1 cellular context compared by ENCODE assay signal in the genomic region with DNA sequence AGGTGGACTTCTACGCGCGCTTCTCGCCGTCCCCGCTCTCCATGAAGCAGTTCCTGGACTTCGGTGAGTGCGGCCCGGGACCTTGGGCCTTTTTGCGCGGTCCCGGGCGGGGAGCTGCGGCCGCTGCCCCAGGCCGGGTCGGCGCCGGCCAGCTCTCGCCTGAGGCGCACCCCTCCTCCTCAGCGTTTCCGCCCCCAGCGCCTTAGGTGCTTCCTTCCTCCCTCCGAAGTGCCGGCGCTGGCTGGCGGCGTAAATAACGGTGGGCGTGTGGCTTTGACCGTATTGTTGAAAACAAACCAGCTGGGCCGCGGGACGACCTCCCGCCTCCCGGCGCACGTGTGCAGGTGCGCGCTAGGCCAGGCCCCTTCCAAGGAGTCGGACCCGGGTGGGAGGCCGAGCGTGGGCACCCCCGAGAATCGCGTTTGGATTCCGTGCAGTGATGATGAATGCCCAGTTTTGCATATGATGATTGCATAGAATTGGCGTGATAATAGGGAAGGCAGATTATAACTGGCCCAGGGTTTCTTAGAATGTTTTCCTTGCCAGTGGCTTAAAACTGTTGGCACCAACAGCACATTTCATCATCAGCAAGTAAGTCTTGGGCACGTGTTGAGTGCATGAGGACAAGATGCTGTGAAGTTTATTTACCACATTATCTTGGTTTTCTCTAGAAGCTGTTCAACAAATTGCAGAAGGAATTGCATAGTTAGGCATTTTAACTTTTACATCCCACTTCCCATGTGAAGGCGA.
TF ChIP-seq lines count a peak whose summit lies in the region.

No MANE protein-coding gene starts in this region.

TF ChIP-seq in HepG2, 621 proteins besides CTCF, POLR2A, EP300 and RAD21 (continued from another document and continues in another):
- peak; percentile 63 for TF ChIP-seq MED8 (CRISPR knock-in tag; IDR thresholded peaks at IDR 0.05; ENCODE audit: insufficient replicate concordance)
- TF ChIP-seq ISL2 (CRISPR knock-in tag; IDR thresholded peaks at IDR 0.05): 0 out of 2 replicates have a peak, but pooled peaks have one; percentile 25
- TF ChIP-seq ZNF605 (CRISPR knock-in tag; IDR thresholded peaks at IDR 0.05): peak; percentile 80
- no peak for TF ChIP-seq ZBTB40 (IDR thresholded peaks at IDR 0.05)
- no peak; the same call in 1 of the 2 replicates for TF ChIP-seq ZBTB40 (CRISPR knock-in tag; IDR thresholded peaks at IDR 0.05)
- TF ChIP-seq ZNF225 (CRISPR knock-in tag; IDR thresholded peaks at IDR 0.05): peak; percentile 72
- TF ChIP-seq HOXA9 (CRISPR knock-in tag; IDR thresholded peaks at IDR 0.05; ENCODE audit: borderline replicate concordance): peak; percentile 93
- no peak for TF ChIP-seq RFXAP (CRISPR knock-in tag; IDR thresholded peaks at IDR 0.05; ENCODE audit: borderline replicate concordance)
- peak; percentile 27 for TF ChIP-seq ZNF574 (CRISPR knock-in tag; IDR thresholded peaks at IDR 0.05)
- no peak for TF ChIP-seq KAT8 (CRISPR knock-in tag; IDR thresholded peaks at IDR 0.05)
- TF ChIP-seq ZNF746 (CRISPR knock-in tag; IDR thresholded peaks at IDR 0.05): peak; percentile 54; the same call in 1 of the 2 replicates
- TF ChIP-seq KLF9 (CRISPR knock-in tag; IDR thresholded peaks at IDR 0.05; ENCODE audit: low read depth): no peak
- no peak for TF ChIP-seq ZKSCAN5 (CRISPR knock-in tag; IDR thresholded peaks at IDR 0.05)
- no peak for TF ChIP-seq NFE2 (CRISPR knock-in tag; IDR thresholded peaks at IDR 0.05)
- TF ChIP-seq FOSL1 (CRISPR knock-in tag; IDR thresholded peaks at IDR 0.05; ENCODE audit: borderline replicate concordance): no peak
- no peak for TF ChIP-seq ARNTL (CRISPR knock-in tag; IDR thresholded peaks at IDR 0.05)
- peak; percentile 47; the same call in 1 of the 2 replicates for TF ChIP-seq ZBTB38 (CRISPR knock-in tag; IDR thresholded peaks at IDR 0.05)
- no peak for TF ChIP-seq SKIL (CRISPR knock-in tag; IDR thresholded peaks at IDR 0.05; ENCODE audit: borderline replicate concordance)
- TF ChIP-seq ZNF709 (CRISPR knock-in tag; IDR thresholded peaks at IDR 0.05): peak; percentile 82
- no peak for TF ChIP-seq ZNF513 (CRISPR knock-in tag; conservative IDR thresholded peaks at IDR 0.05)
- TF ChIP-seq TOPORS (CRISPR knock-in tag; IDR thresholded peaks at IDR 0.05): no peak
- TF ChIP-seq ZNF557 (CRISPR knock-in tag; IDR thresholded peaks at IDR 0.05): no peak
- peak; percentile 89; the same call in 2 of the 3 replicates for TF ChIP-seq MXI1 (IDR thresholded peaks at IDR 0.05; ENCODE audit: borderline replicate concordance, low read depth, low read length)
- TF ChIP-seq, protein P1, sequence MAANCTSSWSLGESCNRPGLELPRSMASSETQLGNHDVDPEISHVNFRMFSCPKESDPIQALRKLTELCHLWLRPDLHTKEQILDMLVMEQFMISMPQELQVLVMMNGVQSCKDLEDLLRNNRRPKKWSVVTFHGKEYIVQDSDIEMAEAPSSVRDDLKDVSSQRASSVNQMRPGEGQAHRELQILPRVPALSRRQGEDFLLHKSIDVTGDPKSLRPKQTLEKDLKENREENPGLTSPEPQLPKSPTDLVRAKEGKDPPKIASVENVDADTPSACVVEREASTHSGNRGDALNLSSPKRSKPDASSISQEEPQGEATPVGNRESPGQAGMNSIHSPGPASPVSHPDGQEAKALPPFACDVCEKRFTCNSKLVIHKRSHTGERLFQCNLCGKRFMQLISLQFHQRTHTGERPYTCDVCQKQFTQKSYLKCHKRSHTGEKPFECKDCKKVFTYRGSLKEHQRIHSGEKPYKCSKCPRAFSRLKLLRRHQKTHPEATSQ (CRISPR knock-in tag; IDR thresholded peaks at IDR 0.05; ENCODE audit: borderline replicate concordance): peak; percentile 45; the same call in 1 of the 2 replicates
- TF ChIP-seq PRMT3 (CRISPR knock-in tag; IDR thresholded peaks at IDR 0.05; ENCODE audit: borderline replicate concordance, low read depth): no peak
- TF ChIP-seq, protein P2, sequence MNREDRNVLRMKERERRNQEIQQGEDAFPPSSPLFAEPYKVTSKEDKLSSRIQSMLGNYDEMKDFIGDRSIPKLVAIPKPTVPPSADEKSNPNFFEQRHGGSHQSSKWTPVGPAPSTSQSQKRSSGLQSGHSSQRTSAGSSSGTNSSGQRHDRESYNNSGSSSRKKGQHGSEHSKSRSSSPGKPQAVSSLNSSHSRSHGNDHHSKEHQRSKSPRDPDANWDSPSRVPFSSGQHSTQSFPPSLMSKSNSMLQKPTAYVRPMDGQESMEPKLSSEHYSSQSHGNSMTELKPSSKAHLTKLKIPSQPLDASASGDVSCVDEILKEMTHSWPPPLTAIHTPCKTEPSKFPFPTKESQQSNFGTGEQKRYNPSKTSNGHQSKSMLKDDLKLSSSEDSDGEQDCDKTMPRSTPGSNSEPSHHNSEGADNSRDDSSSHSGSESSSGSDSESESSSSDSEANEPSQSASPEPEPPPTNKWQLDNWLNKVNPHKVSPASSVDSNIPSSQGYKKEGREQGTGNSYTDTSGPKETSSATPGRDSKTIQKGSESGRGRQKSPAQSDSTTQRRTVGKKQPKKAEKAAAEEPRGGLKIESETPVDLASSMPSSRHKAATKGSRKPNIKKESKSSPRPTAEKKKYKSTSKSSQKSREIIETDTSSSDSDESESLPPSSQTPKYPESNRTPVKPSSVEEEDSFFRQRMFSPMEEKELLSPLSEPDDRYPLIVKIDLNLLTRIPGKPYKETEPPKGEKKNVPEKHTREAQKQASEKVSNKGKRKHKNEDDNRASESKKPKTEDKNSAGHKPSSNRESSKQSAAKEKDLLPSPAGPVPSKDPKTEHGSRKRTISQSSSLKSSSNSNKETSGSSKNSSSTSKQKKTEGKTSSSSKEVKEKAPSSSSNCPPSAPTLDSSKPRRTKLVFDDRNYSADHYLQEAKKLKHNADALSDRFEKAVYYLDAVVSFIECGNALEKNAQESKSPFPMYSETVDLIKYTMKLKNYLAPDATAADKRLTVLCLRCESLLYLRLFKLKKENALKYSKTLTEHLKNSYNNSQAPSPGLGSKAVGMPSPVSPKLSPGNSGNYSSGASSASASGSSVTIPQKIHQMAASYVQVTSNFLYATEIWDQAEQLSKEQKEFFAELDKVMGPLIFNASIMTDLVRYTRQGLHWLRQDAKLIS (CRISPR knock-in tag; IDR thresholded peaks at IDR 0.05): no peak
- peak; percentile 68; the same call in 1 of the 2 replicates for TF ChIP-seq BHLHE40 (IDR thresholded peaks at IDR 0.05; ENCODE audit: low read length)
